Comparison of ENCODE assay signal across 14 cellular contexts in the genomic region with DNA sequence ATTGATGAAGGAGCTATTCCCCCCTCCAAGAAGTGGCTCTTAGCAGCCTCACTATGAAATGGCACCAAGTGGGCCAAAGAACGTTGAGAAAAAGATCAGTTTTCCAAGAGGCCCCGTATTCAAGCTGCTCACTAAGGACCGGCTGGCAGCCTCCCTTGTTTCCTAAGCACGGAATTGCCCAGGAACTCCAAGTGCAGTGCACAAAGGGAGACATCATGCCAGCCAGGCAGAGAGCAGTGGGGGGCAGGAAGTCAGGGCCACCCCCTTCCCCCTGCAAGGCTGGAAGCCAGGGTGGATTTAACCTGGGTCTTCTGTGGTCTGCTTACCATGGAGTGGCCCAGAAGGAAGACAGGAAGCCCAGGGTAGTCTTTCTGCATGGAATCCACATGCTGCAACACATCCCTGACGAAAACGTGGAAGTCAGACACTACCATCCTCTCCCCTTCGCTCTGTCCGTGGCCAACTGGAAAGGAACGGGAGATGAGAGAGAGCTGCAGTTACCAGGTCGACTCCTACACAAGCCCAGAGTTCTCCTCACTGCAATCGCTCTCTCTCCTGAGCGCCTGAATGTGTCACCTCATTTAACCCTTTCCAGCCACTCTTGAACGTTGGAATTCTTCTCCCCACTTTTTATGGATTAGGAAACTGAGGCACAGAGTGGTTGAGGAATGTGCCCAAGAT. TPM values are rescaled to one million over a fixed set of nuclear protein-coding genes. Genes with fewer than 3 reads are reported as not detected.
DNase-seq lines count a peak whose midpoint lies in the region; ATAC-seq, FAIRE-seq and TF ChIP-seq lines count a peak whose summit lies in the region.
"Had no signal": no experiment of that assay in that cellular context is flagged by ENCODE, and none has a peak within 500 bp of the region (broad histone marks: within the 10 kb centered on the region; RNA-seq: fewer than 3 reads in every experiment).

No MANE protein-coding gene starts in this region.

- H3K4ac ChIP-seq in H1 (replicated peaks; ENCODE audit: insufficient read length, low read depth, low read length), result no peak overlapping the region

- H3K4me1 Mint-ChIP-seq in effector memory CD8-positive, alpha-beta T cell (ENCODE audit: low read depth in 2 of 2), result no peaks in the 10 kb centered on the region
- H3K4me1 Mint-ChIP-seq: CD4-positive, CD25-positive, alpha-beta regulatory T cell; stimulated activated naive CD8-positive, alpha-beta T cell treated with anti-CD3 and anti-CD28 coated beads, Interleukin-15, amount 100 ng/mL, for 72 hours had no signal

- H3K36me3 ChIP-seq in H1 (ENCODE audit: control insufficient read depth in 2 of 4, insufficient read depth in 4 of 4, low read length in 3 of 4), result no peaks in the 10 kb centered on the region
- peaks cover 26% of the 10 kb centered on the region for H3K36me3 ChIP-seq in lower lobe of right lung
- no peaks in the 10 kb centered on the region for H3K36me3 ChIP-seq in testis (ENCODE audit: low read depth, missing control alignments)

- H3K27me3 ChIP-seq in H1 (replicated peaks in 1 of 4; ENCODE audit: control insufficient read depth in 3 of 4, extremely low read depth in 1 of 4, insufficient read depth in 3 of 4, low read length in 3 of 4), result no peaks in the 10 kb centered on the region
- no peaks in the 10 kb centered on the region for H3K27me3 ChIP-seq in lower lobe of right lung (ENCODE audit: low read depth)
- no peaks in the 10 kb centered on the region for H3K27me3 ChIP-seq in testis

- H4K20me1 ChIP-seq in H1 (replicated peaks in 1 of 2; ENCODE audit: control insufficient read depth in 1 of 2, insufficient read depth in 2 of 2, low read length in 2 of 2), result no peaks in the 10 kb centered on the region

- TF ChIP-seq CTCF in H1 (IDR thresholded peaks at IDR 0.05; ENCODE audit: control extremely low read depth in 1 of 3, insufficient read depth in 1 of 3, low read depth in 1 of 3, low read length in 3 of 3), result no peak
- no peak for TF ChIP-seq CTCF in lower lobe of right lung (IDR thresholded peaks at IDR 0.05)
- no peak for TF ChIP-seq CTCF in testis (IDR thresholded peaks at IDR 0.05)

- H4K8ac ChIP-seq in H1 (ENCODE audit: extremely low read depth, insufficient read depth, low read length), result no peak overlapping the region; the same call in 1 of the 2 replicates

- H3K36me3 Mint-ChIP-seq in effector memory CD8-positive, alpha-beta T cell (ENCODE audit: insufficient read depth), result peaks cover 4% of the 10 kb centered on the region
- H3K36me3 Mint-ChIP-seq: CD4-positive, CD25-positive, alpha-beta regulatory T cell had no signal

- H2BK120ac ChIP-seq in H1 (replicated peaks; ENCODE audit: low read depth, low read length), result no peak overlapping the region

- no peak overlapping the region for H3K4me3 Mint-ChIP-seq in effector memory CD8-positive, alpha-beta T cell
- H3K4me3 Mint-ChIP-seq: activated CD8-positive, alpha-beta T cell treated with anti-CD3 and anti-CD28 coated beads for 36 hours; CD4-positive, CD25-positive, alpha-beta regulatory T cell; stimulated activated naive CD8-positive, alpha-beta T cell treated with anti-CD3 and anti-CD28 coated beads, Interleukin-15, amount 100 ng/mL, for 72 hours had no signal

- no peaks in the 10 kb centered on the region; the same call in 1 of the 2 replicates for H3K23me2 ChIP-seq in H1 (ENCODE audit: low read depth, low read length)

- peak overlapping the region; percentile 13 to 20; a peak in 1 of 4 replicates for H3K4me2 ChIP-seq in H1 (ENCODE audit: insufficient read depth in 1 of 2, low read depth in 2 of 2, low read length in 2 of 2)

- H3K27ac ChIP-seq in H1 (ENCODE audit: low read depth, low read length) (no peak overlapping the region), lower lobe of right lung (peak overlapping the region; percentile 69), testis (peak overlapping the region; percentile 20 to 31)

- intact Hi-C loops in lower lobe of right lung (cut with DNase I), result no loop called here
- intact Hi-C loops in testis (cut with DNase I; ENCODE audit: low total_unique reads), result no loop called here

- H3K27ac Mint-ChIP-seq in effector memory CD8-positive, alpha-beta T cell, result no peak overlapping the region
- H3K27ac Mint-ChIP-seq: activated CD8-positive, alpha-beta T cell treated with anti-CD3 and anti-CD28 coated beads for 36 hours; CD4-positive, CD25-positive, alpha-beta regulatory T cell; stimulated activated naive CD8-positive, alpha-beta T cell treated with anti-CD3 and anti-CD28 coated beads, Interleukin-15, amount 100 ng/mL, for 72 hours had no signal

- no peak overlapping the region for H4K5ac ChIP-seq in H1 (ENCODE audit: insufficient read length, low read depth, low read length)

- H3K9me3 ChIP-seq in H1 (ENCODE audit: insufficient read depth in 2 of 2, low read depth in 1 of 2, low read length in 1 of 2), result no peaks in the 10 kb centered on the region
- no peaks in the 10 kb centered on the region for H3K9me3 ChIP-seq in lower lobe of right lung
- H3K9me3 ChIP-seq in testis, result no peaks in the 10 kb centered on the region

- no peak for TF ChIP-seq EP300 in H1 (IDR thresholded peaks at IDR 0.05; ENCODE audit: borderline replicate concordance in 1 of 2, low read depth in 2 of 2, low read length in 2 of 2)

- no peak overlapping the region for H3K23ac ChIP-seq in H1 (ENCODE audit: insufficient read length)

- no peak overlapping the region for H3K14ac ChIP-seq in H1 (ENCODE audit: insufficient read length)

- H3K4me1 ChIP-seq in H1 (replicated peaks in 1 of 4; ENCODE audit: control insufficient read depth in 3 of 4, insufficient read depth in 4 of 4, low read length in 3 of 4) (peaks cover 0 to 14% (median 6%) of the 10 kb centered on the region in 4 experiments; a peak in 5 of 7 replicates), lower lobe of right lung (peaks cover 35% of the 10 kb centered on the region), testis (peaks cover 16% of the 10 kb centered on the region)

- CTCF ChIA-PET in H1 (lab: Charles Lee; ENCODE audit: partially characterized antibody), result interaction anchor here (0.7 to 1.5 kb wide), 3 partner anchors 10 to 39 kb away, joined by 3 read pairs; no protein-coding TSS in a partner anchor

- POLR2A ChIA-PET in H1 (lab: Charles Lee; ENCODE audit: partially characterized antibody), result no interaction called here

- FAIRE-seq in H1 (lab: Jason Lieb, UNC), result no peak
- FAIRE-seq: TTC549 had no signal

- H2BK12ac ChIP-seq in H1 (ENCODE audit: low read depth, low read length), result no peak overlapping the region; the same call in 1 of the 2 replicates

- no peak overlapping the region for H2BK20ac ChIP-seq in H1 (ENCODE audit: low read length)

- H3K9me3 Mint-ChIP-seq in effector memory CD8-positive, alpha-beta T cell, result no peaks in the 10 kb centered on the region
- H3K9me3 Mint-ChIP-seq: activated CD8-positive, alpha-beta T cell treated with anti-CD3 and anti-CD28 coated beads for 36 hours; stimulated activated naive CD8-positive, alpha-beta T cell treated with anti-CD3 and anti-CD28 coated beads, Interleukin-15, amount 100 ng/mL, for 72 hours had no signal

- DNase-seq in NCI-H2029 treated with DMSO at 0.1 percent for 48 hours (lab: John Stamatoyannopoulos, UW) (peak; percentile 37), NCI-H2029 (lab: John Stamatoyannopoulos, UW) (no peak), H1 (ENCODE audit: low read depth in 1 of 2, low spot score in 2 of 2) (no peak), lower lobe of right lung (no peak), testis (no peak), NCI-H1436 (lab: John Stamatoyannopoulos, UW) (no peak), GF-D8 (lab: John Stamatoyannopoulos, UW) (no peak)
- DNase-seq in effector memory CD8-positive, alpha-beta T cell, result no peak
- DNase-seq: activated CD8-positive, alpha-beta T cell treated with anti-CD3 and anti-CD28 coated beads for 36 hours; CD4-positive, CD25-positive, alpha-beta regulatory T cell; DND-41; stimulated activated naive CD8-positive, alpha-beta T cell treated with anti-CD3 and anti-CD28 coated beads, Interleukin-15, amount 100 ng/mL, for 72 hours had no signal

- no peak overlapping the region for H2AFZ ChIP-seq in H1 (ENCODE audit: low read length)

- H2AK5ac ChIP-seq in H1 (ENCODE audit: low read depth, low read length), result no peak overlapping the region

- no peak overlapping the region for H3K56ac ChIP-seq in H1 (replicated peaks; ENCODE audit: insufficient read length, low read depth, low read length)

- 0 out of 2 replicates have a peak overlapping the region, but pooled peaks have one; percentile 13 for H3K18ac ChIP-seq in H1 (ENCODE audit: extremely low read depth, low read length)

- ATAC-seq in lower lobe of right lung, result peak in 1 of 2 donors; percentile 50
- no peak for ATAC-seq in effector memory CD8-positive, alpha-beta T cell (replicated peaks)
- ATAC-seq: activated CD8-positive, alpha-beta T cell treated with anti-CD3 and anti-CD28 coated beads for 36 hours; stimulated activated naive CD8-positive, alpha-beta T cell treated with anti-CD3 and anti-CD28 coated beads, Interleukin-15, amount 100 ng/mL, for 72 hours had no signal

- H3K9ac ChIP-seq in H1 (replicated peaks in 1 of 4; ENCODE audit: extremely low read depth in 1 of 4, low read depth in 3 of 4, low read length in 3 of 4), result no peak overlapping the region

- H3K27me3 Mint-ChIP-seq in effector memory CD8-positive, alpha-beta T cell, result peaks cover 24 to 26% of the 10 kb centered on the region in 2 donors

- TF ChIP-seq POLR2A in H1 (IDR thresholded peaks at IDR 0.05; ENCODE audit: control extremely low read depth in 1 of 2, low read depth in 2 of 2, low read length in 2 of 2) (no peak), testis (IDR thresholded peaks at IDR 0.05) (no peak)

- H3K4me3 ChIP-seq in H1 (ENCODE audit: extremely low read depth in 1 of 4, insufficient read depth in 2 of 4, low read depth in 3 of 4, low read length in 4 of 4) (no peak overlapping the region), lower lobe of right lung (no peak overlapping the region), testis (no peak overlapping the region)
- H3K4me3 ChIP-seq: skin epidermis had no signal

- H3K79me1 ChIP-seq in H1 (ENCODE audit: low read depth, low read length), result no peaks in the 10 kb centered on the region

- H2BK15ac ChIP-seq in H1 (ENCODE audit: low read length), result peak overlapping the region; percentile 55; the same call in 1 of the 2 replicates

- WGBS in H1 (ENCODE audit: extremely low coverage in 1 of 2, insufficient coverage in 1 of 2, insufficient read length in 1 of 2, insufficient replicate concordance in 2 of 2, low coverage in 1 of 2, low lambda C conversion rate in 2 of 2, missing lambda C conversion rate in 1 of 2), 2 experiments, result 74% methylated on average over 13 of the region's 13 CpGs; no CpG with 5 or more reads in 1 of the 2 experiments
- 39 to 47% methylated on average over 13 of the region's 13 CpGs for WGBS in testis, 2 donors

- H4K91ac ChIP-seq in H1 (replicated peaks; ENCODE audit: insufficient read length, low read length), result no peak overlapping the region

- TF ChIP-seq RAD21 in H1 (IDR thresholded peaks at IDR 0.05 in 1 of 2, conservative IDR thresholded peaks at IDR 0.05 in 1 of 2; ENCODE audit: low read depth in 2 of 2, low read length in 2 of 2), result no peak

- H3K79me2 ChIP-seq in H1 (ENCODE audit: control insufficient read depth in 1 of 2, insufficient read depth in 2 of 2, low read length in 2 of 2), result no peaks in the 10 kb centered on the region

- H2BK5ac ChIP-seq in H1 (ENCODE audit: low read depth, low read length), result no peak overlapping the region; the same call in 1 of the 2 replicates

RNA-seq across cellular contexts. Expression of a gene that starts 49.5 kb away (rescaled TPM):
- total RNA-seq in H1 (2021; fragmentation: NEBNext Ultra II Directional; extraction: Animal tissue kit (Norgen Biotek cat#: 25700)), result 7.0 and 9.4 TPM in 2 replicates
- polyA plus RNA-seq in H1 (2011; rRNA removed), result 7.1 and 12.8 TPM in 2 replicates
- polyA plus RNA-seq in H1 (2011; cell fraction: cytosol; rRNA removed), result 11.4 TPM
- polyA plus RNA-seq in H1 (2011; cell fraction: nucleus; rRNA removed), result 56.1 TPM
- 4.9 to 6.9 TPM (median 6.6 TPM) in 4 replicates for polyA plus RNA-seq in H1 (2012, experiment 1 of 2)
- polyA plus RNA-seq in H1 (2012, experiment 2 of 2), result 4.4 TPM
- 3.8 TPM for polyA plus RNA-seq in H1 (2013, experiment 1 of 2)
- 4.3 TPM for polyA plus RNA-seq in H1 (2013, experiment 2 of 2)
- polyA minus RNA-seq in H1 (2011; rRNA and poly(A)+ RNA removed), result 6.0 and 7.2 TPM in 2 replicates
- polyA minus RNA-seq in H1 (2011; cell fraction: cytosol; rRNA and poly(A)+ RNA removed), result 5.5 TPM
- polyA minus RNA-seq in H1 (2011; cell fraction: nucleus; rRNA and poly(A)+ RNA removed), result 14.8 TPM
- 56.6 TPM for total RNA-seq in lower lobe of right lung
- total RNA-seq in testis, result 10 to 100 TPM; 28.7 to 39.1 TPM
- 16.7 TPM for polyA plus RNA-seq in testis (ENCODE audit: insufficient read depth, low read depth, low replicate concordance)
